ENCODE assay signal across 12 cellular contexts in genomic region chr2:30362468-30363081, GRCh38.
DNase-seq lines count a peak whose midpoint lies in the region; ATAC-seq, FAIRE-seq and TF ChIP-seq lines count a peak whose summit lies in the region.
"Had no signal": no experiment of that assay in that cellular context is flagged by ENCODE, and none has a peak within 500 bp of the region (broad histone marks: within the 10 kb centered on the region; RNA-seq: fewer than 3 reads in every experiment).

No MANE protein-coding gene starts in this region.

- peak overlapping the region; percentile 16 to 44 for H3K27ac ChIP-seq in right atrium auricular region
- peak overlapping the region in 2 of 5 donors; percentile 54 to 58 for H3K27ac ChIP-seq in adrenal gland
- H3K27ac ChIP-seq in lung (ENCODE audit: low read depth in 1 of 2, low read length in 1 of 2) = peak overlapping the region; percentile 42 to 88

- TF ChIP-seq CTCF in right atrium auricular region (IDR thresholded peaks at IDR 0.05) (no peak), adrenal gland (IDR thresholded peaks at IDR 0.05) (no peak), lung (IDR thresholded peaks at IDR 0.05; ENCODE audit: control extremely low read depth, extremely low read depth) (no peak)

- no peak overlapping the region for H3K4me3 ChIP-seq in right atrium auricular region
- no peak overlapping the region for H3K4me3 ChIP-seq in adrenal gland
- H3K4me3 ChIP-seq in lung = no peak overlapping the region
- H3K4me3 ChIP-seq: uterus had no signal

- H3K4me1 ChIP-seq in right atrium auricular region (peaks cover 0 to 45% of the 10 kb centered on the region in 2 donors), adrenal gland (replicated peaks in 1 of 2) (peaks cover 0 to 14% of the 10 kb centered on the region in 2 donors), lung (ENCODE audit: control insufficient read depth in 2 of 2, insufficient read depth in 2 of 2, low read length in 2 of 2) (peaks cover 20 to 28% of the 10 kb centered on the region in 2 donors)

- no peak for FAIRE-seq in HTR-8/SVneo (lab: Jason Lieb, UNC)
- FAIRE-seq: colon had no signal

- H3K36me3 ChIP-seq in right atrium auricular region (no peaks in the 10 kb centered on the region), adrenal gland (replicated peaks in 1 of 2) (no peaks in the 10 kb centered on the region), lung (ENCODE audit: control insufficient read depth in 2 of 2, insufficient read depth in 2 of 2, low read length in 2 of 2) (no peaks in the 10 kb centered on the region)
- H3K36me3 ChIP-seq: uterus had no signal

- DNase-seq in right atrium auricular region (ENCODE audit: low spot score) (no peak), cardiac septum (ENCODE audit: low spot score) (no peak), adrenal gland (peak in 5 of 7 donors; percentile 28 to 58 (median 47)), lung (ENCODE audit: low spot score) (no peak), HTR-8/SVneo (ENCODE audit: insufficient read length, low spot score) (no peak), CD1c-positive myeloid dendritic cell (ENCODE audit: extremely low spot score) (no peak), DMS153 (lab: John Stamatoyannopoulos, UW) (no peak)
- DNase-seq: activated CD4-positive, alpha-beta T cell treated with anti-CD3 and anti-CD28 coated beads for 1 hour; Kasumi-1; uterus had no signal

- H3K27me3 ChIP-seq in right atrium auricular region (no peaks in the 10 kb centered on the region), adrenal gland (no peaks in the 10 kb centered on the region), lung (ENCODE audit: control insufficient read depth, insufficient read depth) (no peaks in the 10 kb centered on the region)
- H3K27me3 ChIP-seq: uterus had no signal

- TF ChIP-seq POLR2A in adrenal gland (IDR thresholded peaks at IDR 0.05) = no peak

- ATAC-seq in lung (ENCODE audit: insufficient read depth, low FRiP score) = no peak
- ATAC-seq in GM18870 (IDR thresholded peaks at IDR 0.05; ENCODE audit: unreplicated experiment) = no peak

- 24 to 30% (median 29%) methylated on average over 4 of the region's 4 CpGs for WGBS in adrenal gland, 4 donors
- 32 to 53% methylated on average over 4 of the region's 4 CpGs for WGBS in lung, 2 donors

- intact Hi-C loops in cardiac septum (cut with DNase I) = loop anchor here (5.0 kb wide), 1 partner anchor 330 kb away; no protein-coding TSS in a partner anchor
- intact Hi-C loops in adrenal gland (cut with DNase I) = no loop called here

- H3K9me3 ChIP-seq in right atrium auricular region (no peaks in the 10 kb centered on the region), adrenal gland (replicated peaks in 1 of 3) (no peaks in the 10 kb centered on the region), lung (ENCODE audit: control insufficient read depth in 2 of 2, insufficient read depth in 1 of 2, low read length in 1 of 2) (no peaks in the 10 kb centered on the region)
- H3K9me3 ChIP-seq: uterus had no signal

Comparison
In these comparisons a context has a peak if more than half of its experiments do, and no peak if none do; other contexts are left out.
1. DNase-seq: peak in adrenal gland (5 of 7); none in right atrium auricular region (single experiment), cardiac septum (single experiment), lung (single experiment), HTR-8/SVneo (single experiment), CD1c-positive myeloid dendritic cell (single experiment) and DMS153 (single experiment).